In the genomic region with DNA sequence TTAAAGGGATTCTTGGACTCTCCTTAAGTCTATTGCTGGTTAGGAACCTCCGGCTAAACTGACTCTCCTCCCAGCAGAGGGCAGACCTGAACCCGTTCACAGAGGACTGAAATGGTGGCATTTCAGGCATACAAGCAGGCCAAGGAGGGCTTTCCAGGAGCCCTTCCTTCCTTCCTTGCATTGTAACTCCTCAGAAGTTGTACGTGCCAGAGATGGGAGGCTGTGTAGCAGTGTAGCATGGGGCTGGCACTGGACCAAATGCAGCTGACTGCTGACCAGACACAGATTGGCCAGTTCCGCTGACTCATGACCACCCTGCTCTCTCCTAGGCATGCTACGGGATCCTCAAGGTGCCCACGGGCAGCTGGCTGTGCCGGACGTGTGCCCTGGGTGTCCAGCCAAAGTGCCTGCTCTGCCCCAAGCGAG, we compare ENCODE assay signal across 8 cellular contexts. TPM values are rescaled to one million over a fixed set of nuclear protein-coding genes. Genes with fewer than 3 reads are reported as not detected.
DNase-seq lines count a peak whose midpoint lies in the region; ATAC-seq and TF ChIP-seq lines count a peak whose summit lies in the region.

No MANE protein-coding gene starts in this region.

- H3K27ac Mint-ChIP-seq in activated CD4-positive, alpha-beta T cell treated with anti-CD3 and anti-CD28 coated beads, Interleukin-2, amount 10 ng/mL, durations not matched to agents 7 days and 5 days: peak overlapping the region; percentile 50
- H3K27ac Mint-ChIP-seq in stimulated activated naive B cell treated with anti-CD40 and anti-IgM and Interleukin-4, amounts not matched to agents 10 μg/mL and 1 μg/mL and 100 μg/mL, for 72 hours: peak overlapping the region; percentile 70

- CTCF ChIA-PET in activated CD4-positive, alpha-beta T cell treated with anti-CD3 and anti-CD28 coated beads, Interleukin-2, amount 10 ng/mL, durations not matched to agents 7 days and 5 days (lab: Charles Lee): interaction anchor here (1.2 to 2.0 kb wide), 2 partner anchors 16 to 26 kb away, joined by 3 to 8 read pairs; no protein-coding TSS in a partner anchor
- CTCF ChIA-PET in Panc1 (lab: Charles Lee): no interaction called here

- ATAC-seq in Panc1 (peak; percentile 74; the same call in 1 of the 2 replicates), GM18873 (IDR thresholded peaks at IDR 0.05; ENCODE audit: low FRiP score, unreplicated experiment) (no peak), GM21529 (IDR thresholded peaks at IDR 0.05; ENCODE audit: unreplicated experiment) (no peak)
- no peak for ATAC-seq in stimulated activated naive B cell treated with anti-CD40 and anti-IgM and Interleukin-4, amounts not matched to agents 10 μg/mL and 1 μg/mL and 100 μg/mL, for 72 hours (replicated peaks)

- DNase-seq in activated CD4-positive, alpha-beta T cell treated with anti-CD3 and anti-CD28 coated beads, Interleukin-2, amount 10 ng/mL, durations not matched to agents 7 days and 5 days: no peak
- DNase-seq in activated CD4-positive, alpha-beta T cell treated with anti-CD3 and anti-CD28 coated beads, Interleukin-2, amount 50 U/mL, for 1 hour: no peak
- DNase-seq in Panc1 (ENCODE audit: low read depth, low spot score) (no peak), foreskin fibroblast (peak in 1 of 2 donors; percentile 76), NCI-H128 (lab: John Stamatoyannopoulos, UW; ENCODE audit: unreplicated experiment) (no peak)
- no peak for DNase-seq in stimulated activated naive B cell treated with anti-CD40 and anti-IgM and Interleukin-4, amounts not matched to agents 10 μg/mL and 1 μg/mL and 100 μg/mL, for 72 hours

- H3K4me3 Mint-ChIP-seq in activated CD4-positive, alpha-beta T cell treated with anti-CD3 and anti-CD28 coated beads, Interleukin-2, amount 10 ng/mL, durations not matched to agents 7 days and 5 days: no peak overlapping the region
- no peak overlapping the region for H3K4me3 Mint-ChIP-seq in stimulated activated naive B cell treated with anti-CD40 and anti-IgM and Interleukin-4, amounts not matched to agents 10 μg/mL and 1 μg/mL and 100 μg/mL, for 72 hours

- POLR2A ChIA-PET in activated CD4-positive, alpha-beta T cell treated with anti-CD3 and anti-CD28 coated beads, Interleukin-2, amount 10 ng/mL, durations not matched to agents 7 days and 5 days (lab: Charles Lee): no interaction called here
- POLR2A ChIA-PET in Panc1 (lab: Charles Lee): no interaction called here

- peaks cover 4% of the 10 kb centered on the region for H3K4me1 Mint-ChIP-seq in activated CD4-positive, alpha-beta T cell treated with anti-CD3 and anti-CD28 coated beads, Interleukin-2, amount 10 ng/mL, durations not matched to agents 7 days and 5 days
- H3K4me1 Mint-ChIP-seq in stimulated activated naive B cell treated with anti-CD40 and anti-IgM and Interleukin-4, amounts not matched to agents 10 μg/mL and 1 μg/mL and 100 μg/mL, for 72 hours: peaks cover 14 to 20% of the 10 kb centered on the region in 2 donors

- no peaks in the 10 kb centered on the region for H3K27me3 Mint-ChIP-seq in activated CD4-positive, alpha-beta T cell treated with anti-CD3 and anti-CD28 coated beads, Interleukin-2, amount 10 ng/mL, durations not matched to agents 7 days and 5 days
- no peaks in the 10 kb centered on the region for H3K27me3 Mint-ChIP-seq in stimulated activated naive B cell treated with anti-CD40 and anti-IgM and Interleukin-4, amounts not matched to agents 10 μg/mL and 1 μg/mL and 100 μg/mL, for 72 hours

- TF ChIP-seq CTCF in Panc1 (IDR thresholded peaks at IDR 0.05): no peak
- TF ChIP-seq CTCF in foreskin fibroblast (IDR thresholded peaks at IDR 0.05; ENCODE audit: low read depth, low read length): peak; percentile 48

- H3K27ac ChIP-seq in Panc1 (ENCODE audit: low read length): no peak overlapping the region

- no peaks in the 10 kb centered on the region; the same call in 1 of the 2 replicates for H3K4me1 ChIP-seq in Panc1 (ENCODE audit: control insufficient read depth, insufficient read depth, low read length)

- in situ Hi-C loops in Panc1 (cut with HindIII; ENCODE audit: low pct_unique_long_range_greater_than_20kb, low sequenced_read_pairs): no loop called here

- intact Hi-C loops in Panc1 (cut with micrococcal nuclease; ENCODE audit: unreplicated experiment): no loop called here

- H3K36me3 ChIP-seq in Panc1 (ENCODE audit: control insufficient read depth, insufficient read depth, low read length): peaks cover 9% of the 10 kb centered on the region

- H3K4me3 ChIP-seq in Panc1 (ENCODE audit: low read depth in 2 of 2, low read length in 2 of 2) (no peak overlapping the region), foreskin fibroblast (ENCODE audit: low read depth in 1 of 2, low read length in 2 of 2) (no peak overlapping the region)

- no peaks in the 10 kb centered on the region for H3K9me3 ChIP-seq in Panc1 (ENCODE audit: control insufficient read depth, insufficient read depth, low read depth, low read length)

- peaks cover 43% of the 10 kb centered on the region for H3K36me3 Mint-ChIP-seq in activated CD4-positive, alpha-beta T cell treated with anti-CD3 and anti-CD28 coated beads, Interleukin-2, amount 10 ng/mL, durations not matched to agents 7 days and 5 days (ENCODE audit: low read depth)
- peaks cover 40 to 60% of the 10 kb centered on the region in 2 donors for H3K36me3 Mint-ChIP-seq in stimulated activated naive B cell treated with anti-CD40 and anti-IgM and Interleukin-4, amounts not matched to agents 10 μg/mL and 1 μg/mL and 100 μg/mL, for 72 hours

- no peaks in the 10 kb centered on the region for H3K27me3 ChIP-seq in Panc1 (ENCODE audit: control insufficient read depth, insufficient read depth, low read length)

- BruUV-seq in Panc1 (replicated peaks; lab: Mats Ljungman, UMichigan): no TSS peak

- H3K9me3 Mint-ChIP-seq in activated CD4-positive, alpha-beta T cell treated with anti-CD3 and anti-CD28 coated beads, Interleukin-2, amount 10 ng/mL, durations not matched to agents 7 days and 5 days: no peaks in the 10 kb centered on the region
- peaks cover 0 to 2% of the 10 kb centered on the region in 2 donors for H3K9me3 Mint-ChIP-seq in stimulated activated naive B cell treated with anti-CD40 and anti-IgM and Interleukin-4, amounts not matched to agents 10 μg/mL and 1 μg/mL and 100 μg/mL, for 72 hours

RNA-seq across cellular contexts. Expression of gene JADE2, which starts 36.4 kb away (rescaled TPM):
- total RNA-seq in activated CD4-positive, alpha-beta T cell treated with anti-CD3 and anti-CD28 coated beads, Interleukin-2, amount 10 ng/mL, durations not matched to agents 7 days and 5 days: 10 to 100 TPM; 92.5 to 93.8 TPM
- 80.0 TPM for total RNA-seq in Panc1 (2021; ENCODE audit: unreplicated experiment)
- 40.4 TPM for polyA plus RNA-seq in Panc1 (2012; ENCODE audit: insufficient read length)
